Comparison of ENCODE assay signal across 1 cellular context in genomic region chr10:73743327-73743904, GRCh38.
A peak's percentile ranks its signal among the peaks of the same experiment; 100 is the strongest.
TF ChIP-seq lines count a peak whose summit lies in the region.

No MANE protein-coding gene starts in this region.

TF ChIP-seq in endothelial cell of umbilical vein, 7 proteins besides CTCF, POLR2A, EP300 and RAD21:
- TF ChIP-seq JUN (IDR thresholded peaks at IDR 0.05; ENCODE audit: borderline replicate concordance, insufficient read depth, insufficient read length, low read depth): peak; percentile 4
- no peak for TF ChIP-seq GATA2 (IDR thresholded peaks at IDR 0.05; ENCODE audit: insufficient read depth, insufficient read length, low read depth, low read length)
